ENCODE assay signal across 8 cellular contexts in the genomic region with DNA sequence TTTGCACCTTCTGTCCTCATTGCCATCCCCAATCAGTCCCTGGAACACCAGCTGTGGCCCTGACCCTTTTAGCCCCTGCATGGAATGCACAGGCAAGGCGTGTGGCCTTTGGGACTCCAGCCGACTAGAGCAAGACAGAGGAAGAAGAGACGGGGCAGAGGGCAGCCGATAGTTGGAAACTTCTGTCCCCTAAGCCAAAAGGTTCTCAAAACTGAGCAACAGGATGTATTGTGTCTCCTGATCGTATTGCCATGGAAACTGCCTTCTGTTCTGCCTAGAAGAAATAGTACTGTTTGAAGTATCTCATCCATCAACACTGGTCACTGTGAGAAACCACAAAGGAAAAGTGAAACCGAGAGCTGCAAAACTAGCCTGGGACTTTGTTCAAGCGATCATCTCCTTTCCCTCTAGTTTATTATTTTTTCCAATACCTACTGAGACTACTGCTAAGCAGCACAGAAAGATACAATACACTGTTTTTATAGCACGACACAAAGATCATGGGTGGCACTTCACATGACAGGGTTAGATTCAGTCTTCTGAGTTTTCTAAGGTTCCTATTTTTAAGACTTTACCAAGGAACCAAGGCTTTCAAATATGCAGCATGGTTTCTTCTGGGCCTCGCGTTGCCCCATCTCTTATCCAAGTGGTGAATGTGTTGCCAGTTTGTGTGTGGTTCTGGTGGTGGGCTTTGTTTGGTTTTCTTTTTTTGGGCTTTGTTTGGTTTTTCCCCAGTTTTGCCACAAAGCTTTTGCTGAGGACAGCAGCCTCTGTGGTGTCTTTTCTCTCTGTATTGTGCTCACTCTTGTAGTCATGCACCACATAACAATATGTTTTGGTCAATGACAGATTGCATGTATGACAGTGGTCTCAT. TPM values are rescaled to one million over a fixed set of nuclear protein-coding genes. Genes with fewer than 3 reads are reported as not detected.
DNase-seq lines count a peak whose midpoint lies in the region; ATAC-seq and TF ChIP-seq lines count a peak whose summit lies in the region.

No MANE protein-coding gene starts in this region.

- H3K27me3 Mint-ChIP-seq in activated CD4-positive, alpha-beta T cell treated with anti-CD3 and anti-CD28 coated beads, Interleukin-2, amount 10 ng/mL, durations not matched to agents 7 days and 5 days, result no peaks in the 10 kb centered on the region

- H3K9me3 ChIP-seq in muscle layer of duodenum (ENCODE audit: control insufficient read depth in 1 of 2, low read length in 2 of 2), result no peaks in the 10 kb centered on the region

- peak overlapping the region; percentile 98 for H3K27ac Mint-ChIP-seq in activated CD4-positive, alpha-beta T cell treated with anti-CD3 and anti-CD28 coated beads, Interleukin-2, amount 10 ng/mL, durations not matched to agents 7 days and 5 days

- POLR2A ChIA-PET in activated CD4-positive, alpha-beta T cell treated with anti-CD3 and anti-CD28 coated beads, Interleukin-2, amount 10 ng/mL, durations not matched to agents 7 days and 5 days (lab: Charles Lee), result interaction anchor here (1.0 kb wide), 1 partner anchor 49 kb away, joined by 4 read pairs; a partner anchor contains a TSS

- H3K4me1 ChIP-seq in muscle layer of duodenum (ENCODE audit: control insufficient read depth in 1 of 2, insufficient read depth in 2 of 2, low read length in 2 of 2), result peaks cover 8 to 11% of the 10 kb centered on the region in 2 donors

- H3K4me3 Mint-ChIP-seq in activated CD4-positive, alpha-beta T cell treated with anti-CD3 and anti-CD28 coated beads, Interleukin-2, amount 10 ng/mL, durations not matched to agents 7 days and 5 days, result peak overlapping the region; percentile 63

- CTCF ChIA-PET in activated CD4-positive, alpha-beta T cell treated with anti-CD3 and anti-CD28 coated beads, Interleukin-2, amount 10 ng/mL, durations not matched to agents 7 days and 5 days (lab: Charles Lee), result interaction anchor here (0.5 to 1.9 kb wide), 7 partner anchors 11 to 587 kb away, joined by 3 to 13 read pairs (median 3); no protein-coding TSS in a partner anchor

- peaks cover 2% of the 10 kb centered on the region for H3K9me3 Mint-ChIP-seq in activated CD4-positive, alpha-beta T cell treated with anti-CD3 and anti-CD28 coated beads, Interleukin-2, amount 10 ng/mL, durations not matched to agents 7 days and 5 days

- ATAC-seq in HG02981 (IDR thresholded peaks at IDR 0.05; ENCODE audit: unreplicated experiment), result peak; percentile 67
- ATAC-seq in SK-N-SH treated with all-trans-retinoic acid at 6 μM for 48 hours, result peak; percentile 57

- peak; percentile 90 for DNase-seq in activated CD4-positive, alpha-beta T cell treated with anti-CD3 and anti-CD28 coated beads, Interleukin-2, amount 10 ng/mL, durations not matched to agents 7 days and 5 days
- DNase-seq in activated CD4-positive, alpha-beta T cell treated with anti-CD3 and anti-CD28 coated beads, Interleukin-2, amount 50 U/mL, for 4 hours, result no peak
- no peak for DNase-seq in dorsolateral prefrontal cortex
- no peak for DNase-seq in HuH-7 (ENCODE audit: low spot score)
- DNase-seq in dedifferentiated amniotic fluid mesenchymal stem cell (ENCODE audit: extremely low spot score), result no peak

- intact Hi-C loops in dorsolateral prefrontal cortex (cut with DNase I), result no loop called here

- TF ChIP-seq CTCF in dorsolateral prefrontal cortex (IDR thresholded peaks at IDR 0.05 in 54 of 56, conservative IDR thresholded peaks at IDR 0.05 in 2 of 56; ENCODE audit: low read depth in 1 of 56, partially characterized antibody in 56 of 56), result no peak

- H3K4me1 Mint-ChIP-seq in activated CD4-positive, alpha-beta T cell treated with anti-CD3 and anti-CD28 coated beads, Interleukin-2, amount 10 ng/mL, durations not matched to agents 7 days and 5 days, result peaks cover 98% of the 10 kb centered on the region

- H3K27ac ChIP-seq in dorsolateral prefrontal cortex (peak overlapping the region in 39 of 59 donors; percentile 2 to 81 (median 41)), muscle layer of duodenum (ENCODE audit: low read length) (peak overlapping the region; percentile 79)

- peaks cover 0 to 14% of the 10 kb centered on the region in 2 donors for H3K36me3 ChIP-seq in muscle layer of duodenum (ENCODE audit: control insufficient read depth in 1 of 2, insufficient read depth in 2 of 2, low read length in 2 of 2)

- H3K36me3 Mint-ChIP-seq in activated CD4-positive, alpha-beta T cell treated with anti-CD3 and anti-CD28 coated beads, Interleukin-2, amount 10 ng/mL, durations not matched to agents 7 days and 5 days (ENCODE audit: low read depth), result peaks cover 85% of the 10 kb centered on the region

- H3K4me3 ChIP-seq in dorsolateral prefrontal cortex, result peak overlapping the region in 22 of 59 donors; percentile 3 to 37 (median 18)
- H3K4me3 ChIP-seq in muscle layer of duodenum (ENCODE audit: low read depth in 1 of 2, low read length in 2 of 2), result peak overlapping the region; percentile 19 to 47

- H3K27me3 ChIP-seq in dorsolateral prefrontal cortex (no peaks in the 10 kb centered on the region), muscle layer of duodenum (ENCODE audit: low read depth, low read length) (no peaks in the 10 kb centered on the region)

TF ChIP-seq in SK-N-SH treated with all-trans-retinoic acid at 6 μM for 48 hours, 23 proteins besides CTCF, POLR2A, EP300 and RAD21:
- TF ChIP-seq TOX (CRISPR knock-in tag; IDR thresholded peaks at IDR 0.05; ENCODE audit: borderline replicate concordance) (no peak), BACH2 (CRISPR knock-in tag; IDR thresholded peaks at IDR 0.05; ENCODE audit: borderline replicate concordance) (no peak), ZNF565 (CRISPR knock-in tag; conservative IDR thresholded peaks at IDR 0.05; ENCODE audit: low read depth) (no peak), PPARA (CRISPR knock-in tag; IDR thresholded peaks at IDR 0.05; ENCODE audit: borderline replicate concordance) (no peak), GLIS3 (CRISPR knock-in tag; IDR thresholded peaks at IDR 0.05) (no peak), ZNF8 (CRISPR knock-in tag; IDR thresholded peaks at IDR 0.05) (no peak), ESRRG (CRISPR knock-in tag; IDR thresholded peaks at IDR 0.05) (no peak), ZNF70 (CRISPR knock-in tag; IDR thresholded peaks at IDR 0.05) (no peak), CSDC2 (CRISPR knock-in tag; IDR thresholded peaks at IDR 0.05) (no peak)

RNA-seq across cellular contexts. Expression of a gene that starts 49.3 kb away (rescaled TPM):
- total RNA-seq in activated CD4-positive, alpha-beta T cell treated with anti-CD3 and anti-CD28 coated beads, Interleukin-2, amount 10 ng/mL, durations not matched to agents 7 days and 5 days, result 10 to 100 TPM; 41.4 to 45.1 TPM
- total RNA-seq in dorsolateral prefrontal cortex, result 10 to 100 TPM in 3 of 120 experiments, 1 to 10 TPM in 81, under 1 TPM in 32, not detected in 4; 0.29 to 16.2 (median 1.7) TPM
